24 cellular contexts compared by ENCODE assay signal in genomic region chr6:106782524-106783265, GRCh38.
A peak's percentile ranks its signal among the peaks of the same experiment; 100 is the strongest.
DNase-seq lines count a peak whose midpoint lies in the region; ATAC-seq, FAIRE-seq and TF ChIP-seq lines count a peak whose summit lies in the region.
"Had no signal": no experiment of that assay in that cellular context is flagged by ENCODE, and none has a peak within 500 bp of the region (broad histone marks: within the 10 kb centered on the region; RNA-seq: fewer than 3 reads in every experiment).

No MANE protein-coding gene starts in this region.

- no peak for TF ChIP-seq POLR2A in sigmoid colon (IDR thresholded peaks at IDR 0.05)

- no peaks in the 10 kb centered on the region for H3K4me1 Mint-ChIP-seq in activated CD8-positive, alpha-beta T cell treated with anti-CD3 and anti-CD28 coated beads for 36 hours (ENCODE audit: low read depth)
- H3K4me1 Mint-ChIP-seq: activated CD8-positive, alpha-beta memory T cell treated with anti-CD3 and anti-CD28 coated beads, Interleukin-2, amount 10 ng/mL, durations not matched to agents 7 days and 5 days; neural progenitor cell had no signal

- no peak overlapping the region for H3K27ac Mint-ChIP-seq in activated CD8-positive, alpha-beta T cell treated with anti-CD3 and anti-CD28 coated beads for 36 hours
- H3K27ac Mint-ChIP-seq: activated CD8-positive, alpha-beta memory T cell treated with anti-CD3 and anti-CD28 coated beads, Interleukin-2, amount 10 ng/mL, durations not matched to agents 7 days and 5 days; activated naive CD4-positive, alpha-beta T cell treated with anti-CD3 and anti-CD28 coated beads, Interleukin-2, amount 50 U/mL, for 72 hours; activated T-helper 1 cell treated with anti-CD3 and anti-CD28 coated beads, Interleukin-12 subunit alpha, Interleukin-12 subunit beta, Interleukin-2, Interleukin-4 antibody, amounts not matched to agents 30 ng/mL and 10 ng/mL and 1 ng/mL, durations not matched to agents 14 hours and 24 hours and 36 hours; neural progenitor cell had no signal

- H3K27ac ChIP-seq in duodenal mucosa (ENCODE audit: low read depth, low read length) (peak overlapping the region; percentile 76), small intestine (ENCODE audit: low read depth in 1 of 2, low read length in 1 of 2) (peak overlapping the region in 1 of 2 donors; percentile 77), sigmoid colon (no peak overlapping the region)
- H3K27ac ChIP-seq: esophagus muscularis mucosa, neural progenitor cell, transverse colon had no signal

- H3K36me3 ChIP-seq in duodenal mucosa (ENCODE audit: control insufficient read depth in 1 of 2, insufficient read depth in 2 of 2, low read length in 2 of 2) (no peaks in the 10 kb centered on the region), small intestine (ENCODE audit: control insufficient read depth in 2 of 2, insufficient read depth in 2 of 2, low read length in 2 of 2) (no peaks in the 10 kb centered on the region), sigmoid colon (no peaks in the 10 kb centered on the region)
- H3K36me3 ChIP-seq: esophagus muscularis mucosa, HAP-1, neural progenitor cell, transverse colon had no signal

- CTCF ChIA-PET in activated CD8-positive, alpha-beta T cell treated with anti-CD3 and anti-CD28 coated beads for 36 hours (lab: Charles Lee), result no interaction called here

- no peaks in the 10 kb centered on the region for H3K36me3 Mint-ChIP-seq in activated CD8-positive, alpha-beta T cell treated with anti-CD3 and anti-CD28 coated beads for 36 hours (ENCODE audit: low read depth)
- H3K36me3 Mint-ChIP-seq: activated CD8-positive, alpha-beta memory T cell treated with anti-CD3 and anti-CD28 coated beads, Interleukin-2, amount 10 ng/mL, durations not matched to agents 7 days and 5 days; neural progenitor cell had no signal

- H3K27me3 Mint-ChIP-seq in activated CD8-positive, alpha-beta T cell treated with anti-CD3 and anti-CD28 coated beads for 36 hours, result peaks cover 6% of the 10 kb centered on the region

- H3K4me3 ChIP-seq in duodenal mucosa (ENCODE audit: low read depth in 1 of 2, low read length in 2 of 2) (peak overlapping the region; percentile 41 to 51), small intestine (ENCODE audit: low read depth in 1 of 2, low read length in 2 of 2) (no peak overlapping the region), sigmoid colon (no peak overlapping the region)
- H3K4me3 ChIP-seq: esophagus muscularis mucosa, HAP-1, neural progenitor cell, transverse colon had no signal

- DNase-seq in Right ventricle myocardium inferior (ENCODE audit: missing footprints) (no peak), cardiac septum (ENCODE audit: low spot score) (no peak), kidney tubule cell (ENCODE audit: low spot score) (peak; percentile 55), small intestine (peak; percentile 91), sigmoid colon (no peak)
- no peak for DNase-seq in activated CD4-positive, CD25-positive, alpha-beta regulatory T cell treated with anti-CD3 and anti-CD28 coated beads, Interleukin-2, amount 50 U/mL, for 72 hours
- no peak for DNase-seq in activated CD8-positive, alpha-beta T cell treated with anti-CD3 and anti-CD28 coated beads for 36 hours
- DNase-seq: activated CD4-positive, alpha-beta T cell treated with anti-CD3 and anti-CD28 coated beads for 48 hours; activated CD8-positive, alpha-beta memory T cell treated with anti-CD3 and anti-CD28 coated beads, Interleukin-2, amount 10 ng/mL, durations not matched to agents 7 days and 5 days; effector CD4-positive, alpha-beta T cell; KG1; left colon; NCI-H1694 treated with DMSO at 0.1 percent for 48 hours; NCI-H69; SHP77; transverse colon had no signal

- WGBS in small intestine, 3 donors, result 13 to 45% (median 23%) methylated on average over 14 of the region's 14 CpGs
- 80 to 88% methylated on average over 14 of the region's 14 CpGs for WGBS in sigmoid colon, 2 donors

- no peak for TF ChIP-seq EP300 in sigmoid colon (IDR thresholded peaks at IDR 0.05)

- H3K9me3 Mint-ChIP-seq in activated CD8-positive, alpha-beta T cell treated with anti-CD3 and anti-CD28 coated beads for 36 hours, result peaks cover 8% of the 10 kb centered on the region

- H3K9ac ChIP-seq in duodenal mucosa (ENCODE audit: low read depth in 1 of 2, low read length in 2 of 2), result peak overlapping the region; percentile 16 to 20
- H3K9ac ChIP-seq: neural progenitor cell had no signal

- peaks cover 4 to 30% of the 10 kb centered on the region in 2 donors for H3K4me1 ChIP-seq in duodenal mucosa (ENCODE audit: control insufficient read depth in 1 of 2, insufficient read depth in 2 of 2, low read length in 2 of 2)
- H3K4me1 ChIP-seq in small intestine (ENCODE audit: control insufficient read depth in 2 of 2, insufficient read depth in 1 of 2, low read depth in 1 of 2, low read length in 1 of 2), result peaks cover 0 to 5% of the 10 kb centered on the region in 2 donors
- no peaks in the 10 kb centered on the region for H3K4me1 ChIP-seq in sigmoid colon
- H3K4me1 ChIP-seq: esophagus muscularis mucosa, HAP-1, neural progenitor cell had no signal

- TF ChIP-seq CTCF in sigmoid colon (IDR thresholded peaks at IDR 0.05), result no peak
- no peak for TF ChIP-seq CTCF in activated CD8-positive, alpha-beta T cell treated with anti-CD3 and anti-CD28 coated beads for 36 hours (IDR thresholded peaks at IDR 0.05)

- H3K9me3 ChIP-seq in duodenal mucosa (ENCODE audit: control insufficient read depth in 1 of 2, low read length in 2 of 2) (peaks cover 8 to 9% of the 10 kb centered on the region in 2 donors), small intestine (ENCODE audit: control insufficient read depth, low read depth) (no peaks in the 10 kb centered on the region), sigmoid colon (no peaks in the 10 kb centered on the region)

- intact Hi-C loops in Right ventricle myocardium inferior (cut with DNase I) (no loop called here), cardiac septum (cut with DNase I) (no loop called here), sigmoid colon (cut with DNase I) (no loop called here)
- intact Hi-C loops in activated CD8-positive, alpha-beta T cell treated with anti-CD3 and anti-CD28 coated beads for 36 hours (cut with micrococcal nuclease), result loop anchor here (5.0 kb wide), 1 partner anchor 285 kb away; no protein-coding TSS in a partner anchor

- H3K4me3 Mint-ChIP-seq in activated CD8-positive, alpha-beta T cell treated with anti-CD3 and anti-CD28 coated beads for 36 hours, result no peak overlapping the region
- H3K4me3 Mint-ChIP-seq: activated CD8-positive, alpha-beta memory T cell treated with anti-CD3 and anti-CD28 coated beads, Interleukin-2, amount 10 ng/mL, durations not matched to agents 7 days and 5 days; activated T-helper 1 cell treated with anti-CD3 and anti-CD28 coated beads, Interleukin-12 subunit alpha, Interleukin-12 subunit beta, Interleukin-2, Interleukin-4 antibody, amounts not matched to agents 30 ng/mL and 10 ng/mL and 1 ng/mL, durations not matched to agents 14 hours and 24 hours and 36 hours; neural progenitor cell had no signal

- peak; percentile 57 for ATAC-seq in Right ventricle myocardium inferior
- ATAC-seq in activated CD8-positive, alpha-beta T cell treated with anti-CD3 and anti-CD28 coated beads for 36 hours, result no peak
- ATAC-seq: activated CD8-positive, alpha-beta memory T cell treated with anti-CD3 and anti-CD28 coated beads, Interleukin-2, amount 10 ng/mL, durations not matched to agents 7 days and 5 days; activated naive CD4-positive, alpha-beta T cell treated with anti-CD3 and anti-CD28 coated beads, Interleukin-2, amount 50 U/mL, for 72 hours; left colon had no signal

- POLR2A ChIA-PET in activated CD8-positive, alpha-beta T cell treated with anti-CD3 and anti-CD28 coated beads for 36 hours (lab: Charles Lee), result interaction anchor here (0.8 kb wide), 1 partner anchor 15 kb away, joined by 3 read pairs; no protein-coding TSS in a partner anchor

- H3K27me3 ChIP-seq in duodenal mucosa (ENCODE audit: control insufficient read depth in 1 of 2, insufficient read depth in 2 of 2, low read length in 2 of 2) (no peaks in the 10 kb centered on the region), small intestine (ENCODE audit: control insufficient read depth in 2 of 2, insufficient read depth in 2 of 2, low read length in 2 of 2) (no peaks in the 10 kb centered on the region), sigmoid colon (no peaks in the 10 kb centered on the region)
- H3K27me3 ChIP-seq: neural progenitor cell, transverse colon had no signal

- FAIRE-seq in small intestine (lab: Jason Lieb, UNC), result no peak
- FAIRE-seq: astrocyte, TTC549 had no signal

Comparison
In these comparisons a context has a peak if more than half of its experiments do, and no peak if none do; other contexts are left out.
1. DNase-seq: peak in kidney tubule cell (single experiment) and small intestine (single experiment); none in Right ventricle myocardium inferior (single experiment), cardiac septum (single experiment), sigmoid colon (single experiment), activated CD4-positive, CD25-positive, alpha-beta regulatory T cell treated with anti-CD3 and anti-CD28 coated beads, Interleukin-2, amount 50 U/mL, for 72 hours (single experiment) and activated CD8-positive, alpha-beta T cell treated with anti-CD3 and anti-CD28 coated beads for 36 hours (single experiment).
2. H3K4me3 ChIP-seq: peak in duodenal mucosa (2 of 2); none in small intestine (0 of 2) and sigmoid colon (0 of 4).